Comparison of ENCODE assay signal across 15 cellular contexts in genomic region chr18:43108882-43109281, GRCh38. TPM values are rescaled to one million over a fixed set of nuclear protein-coding genes. Genes with fewer than 3 reads are reported as not detected.
DNase-seq lines count a peak whose midpoint lies in the region; TF ChIP-seq lines count a peak whose summit lies in the region.
"Had no signal": no experiment of that assay in that cellular context is flagged by ENCODE, and none has a peak within 500 bp of the region (broad histone marks: within the 10 kb centered on the region; RNA-seq: fewer than 3 reads in every experiment).

No MANE protein-coding gene starts in this region.

- no peak overlapping the region for H3K4me3 Mint-ChIP-seq in H9
- H3K4me3 Mint-ChIP-seq: CD4-positive, CD25-positive, alpha-beta regulatory T cell; CD8-positive, alpha-beta memory T cell had no signal

- no peaks in the 10 kb centered on the region for H4K20me1 ChIP-seq in H9 (ENCODE audit: control insufficient read depth, insufficient read depth, insufficient read length)

- H3K14ac ChIP-seq in H9 (ENCODE audit: insufficient read depth, low read length) (no peak overlapping the region), mesenchymal stem cell (ENCODE audit: low read length in 2 of 2) (no peak overlapping the region)

- no peak for TF ChIP-seq CTCF in H9 (conservative IDR thresholded peaks at IDR 0.05)

- no peak overlapping the region for H4K5ac ChIP-seq in H9 (ENCODE audit: insufficient read length, low read depth, low read length)

- H3K4me1 ChIP-seq in H9 (ENCODE audit: insufficient read depth, low read length), result 0 out of 2 replicates have a peak, but pooled peaks cover 2% of the 10 kb centered on the region
- H3K4me1 ChIP-seq in mesenchymal stem cell (ENCODE audit: control insufficient read depth, insufficient read depth, low read depth, low read length), result no peaks in the 10 kb centered on the region
- H3K4me1 ChIP-seq: BE2C had no signal

- H2BK20ac ChIP-seq in H9 (ENCODE audit: low read depth, low read length, poor library complexity, severe bottlenecking), result no peak overlapping the region

- no peak overlapping the region for H3T11ph ChIP-seq in H9 (ENCODE audit: low read length)

- H3K4me1 Mint-ChIP-seq in H9, result peaks cover 5 to 11% of the 10 kb centered on the region in 2 experiments
- H3K4me1 Mint-ChIP-seq: CD4-positive, CD25-positive, alpha-beta regulatory T cell; CD8-positive, alpha-beta memory T cell had no signal

- H3K9me3 ChIP-seq in H9 (ENCODE audit: control insufficient read depth, low read depth, low read length) (no peaks in the 10 kb centered on the region), mesenchymal stem cell (ENCODE audit: control insufficient read depth, low read length) (no peaks in the 10 kb centered on the region)
- H3K9me3 ChIP-seq: BE2C had no signal

- H2BK12ac ChIP-seq in H9 (ENCODE audit: insufficient read length, low read depth, low read length) (no peak overlapping the region), mesenchymal stem cell (ENCODE audit: low read length in 2 of 2) (no peak overlapping the region)

- no peaks in the 10 kb centered on the region for H3K27me3 Mint-ChIP-seq in H9 (ENCODE audit: low read depth)
- H3K27me3 Mint-ChIP-seq: CD4-positive, CD25-positive, alpha-beta regulatory T cell; CD8-positive, alpha-beta memory T cell had no signal

- no peak overlapping the region for H3K56ac ChIP-seq in H9 (ENCODE audit: insufficient read length, low read depth, low read length)

- H3K79me1 ChIP-seq in H9 (ENCODE audit: insufficient read depth, low read depth, low read length, poor library complexity, severe bottlenecking) (no peaks in the 10 kb centered on the region), mesenchymal stem cell (replicated peaks; ENCODE audit: low read length, poor library complexity, severe bottlenecking) (no peaks in the 10 kb centered on the region)

- no peak overlapping the region for H3K4me3 ChIP-seq in mesenchymal stem cell (ENCODE audit: insufficient read depth in 1 of 2, low read depth in 1 of 2, low read length in 2 of 2)

- H3K18ac ChIP-seq in H9 (ENCODE audit: insufficient read length, low read depth, low read length), result no peak overlapping the region
- H3K18ac ChIP-seq in mesenchymal stem cell (ENCODE audit: low read depth in 1 of 2, low read length in 2 of 2), result no peak overlapping the region

- H4K91ac ChIP-seq in H9 (ENCODE audit: insufficient read length, low read depth, low read length) (no peak overlapping the region), mesenchymal stem cell (ENCODE audit: low read length) (no peak overlapping the region)

- H3K27me3 ChIP-seq in H9 (ENCODE audit: insufficient read depth, low read length) (no peaks in the 10 kb centered on the region), mesenchymal stem cell (ENCODE audit: control insufficient read depth in 1 of 2, insufficient read depth in 1 of 2, low read length in 2 of 2) (no peaks in the 10 kb centered on the region)
- H3K27me3 ChIP-seq: BE2C had no signal

- H3K9ac ChIP-seq in H9 (ENCODE audit: extremely low read depth, insufficient read length, low read length), result no peak overlapping the region
- H3K9ac ChIP-seq in mesenchymal stem cell (ENCODE audit: low read length), result no peak overlapping the region

- no peak overlapping the region for H2BK5ac ChIP-seq in H9 (ENCODE audit: insufficient read length, low read length)
- no peak overlapping the region for H2BK5ac ChIP-seq in mesenchymal stem cell (ENCODE audit: low read depth, low read length, poor library complexity, severe bottlenecking)

- DNase-seq in H9 (no peak), SK-N-DZ (ENCODE audit: low spot score) (peak; percentile 9), mesenchymal stem cell (peak; percentile 1), foreskin melanocyte (no peak), substantia nigra (lab: John Stamatoyannopoulos, UW) (no peak)
- no peak for DNase-seq in activated CD4-positive, CD25-positive, alpha-beta regulatory T cell (lab: John Stamatoyannopoulos, UW)
- DNase-seq: BE2C; CD4-positive, CD25-positive, alpha-beta regulatory T cell; CD8-positive, alpha-beta memory T cell; COR-L47; GDM1; GOT3; H7; IMR-90 had no signal

- no CpG with 5 or more reads among the region's 4 CpGs for WGBS in H9 (ENCODE audit: extremely low coverage, insufficient read length, low lambda C conversion rate)
- 35% methylated on average over 3 of the region's 4 CpGs for WGBS in mesenchymal stem cell

- H3K79me2 ChIP-seq in H9 (ENCODE audit: insufficient read depth, low read length), result no peaks in the 10 kb centered on the region

- no peaks in the 10 kb centered on the region for H3K9me3 Mint-ChIP-seq in H9

- H3K23me2 ChIP-seq in H9 (ENCODE audit: insufficient read length, low read depth, low read length, poor library complexity, severe bottlenecking), result no peaks in the 10 kb centered on the region

- no peaks in the 10 kb centered on the region for H3K36me3 Mint-ChIP-seq in H9 (ENCODE audit: insufficient read depth in 1 of 3, low read depth in 3 of 3)
- H3K36me3 Mint-ChIP-seq: CD4-positive, CD25-positive, alpha-beta regulatory T cell; CD8-positive, alpha-beta memory T cell had no signal

- no peak overlapping the region for H3K4ac ChIP-seq in H9 (ENCODE audit: low read depth, low read length)
- H3K4ac ChIP-seq in mesenchymal stem cell (ENCODE audit: low read depth in 1 of 2, low read length in 2 of 2), result no peak overlapping the region

- H3K27ac ChIP-seq in H9 (ENCODE audit: insufficient read length, low read depth, low read length) (no peak overlapping the region), mesenchymal stem cell (ENCODE audit: low read length, poor library complexity, severe bottlenecking) (no peak overlapping the region), substantia nigra (ENCODE audit: low read depth, low read length, poor library complexity, severe bottlenecking) (no peak overlapping the region)

- H2AFZ ChIP-seq in H9 (ENCODE audit: low read length) (peak overlapping the region; percentile 62), mesenchymal stem cell (ENCODE audit: low read depth, low read length) (no peak overlapping the region)

- H3K36me3 ChIP-seq in mesenchymal stem cell (ENCODE audit: control insufficient read depth in 1 of 2, insufficient read depth in 2 of 2, low read depth in 1 of 2, low read length in 2 of 2), result no peaks in the 10 kb centered on the region
- H3K36me3 ChIP-seq: BE2C had no signal

- H2AK5ac ChIP-seq in H9 (ENCODE audit: insufficient read length, low read length), result no peak overlapping the region
- no peak overlapping the region for H2AK5ac ChIP-seq in mesenchymal stem cell (ENCODE audit: low read length, severe bottlenecking)

- no peak overlapping the region for H2BK15ac ChIP-seq in H9 (ENCODE audit: low read depth, low read length)
- no peak overlapping the region for H2BK15ac ChIP-seq in mesenchymal stem cell (ENCODE audit: low read depth, poor library complexity, severe bottlenecking)

- H3K27ac Mint-ChIP-seq in H9, result no peak overlapping the region
- H3K27ac Mint-ChIP-seq: CD4-positive, CD25-positive, alpha-beta regulatory T cell; CD8-positive, alpha-beta memory T cell had no signal

- H2BK120ac ChIP-seq in H9 (ENCODE audit: low read depth, low read length, poor library complexity, severe bottlenecking), result no peak overlapping the region
- H2BK120ac ChIP-seq in mesenchymal stem cell (ENCODE audit: low read depth, low read length), result no peak overlapping the region

- H4K8ac ChIP-seq in H9 (replicated peaks; ENCODE audit: insufficient read length, low read depth, low read length) (no peak overlapping the region), mesenchymal stem cell (ENCODE audit: low read length) (no peak overlapping the region)

- H3K23ac ChIP-seq in H9 (ENCODE audit: insufficient read length, low read depth, low read length) (no peak overlapping the region), mesenchymal stem cell (ENCODE audit: low read length in 2 of 2) (no peak overlapping the region)

- H3K4me2 ChIP-seq in H9 (ENCODE audit: insufficient read depth, insufficient read length, low read length), result no peak overlapping the region
- H3K4me2 ChIP-seq in mesenchymal stem cell (ENCODE audit: low read length, poor library complexity, severe bottlenecking), result no peak overlapping the region

RNA-seq across cellular contexts. Expression of gene RIT2, which starts 6.6 kb away (rescaled TPM):
- total RNA-seq in H9 (2021), result 1.2 and 1.3 TPM in 2 replicates
- polyA plus RNA-seq in SK-N-DZ (2014; cell fraction: cytosol; rRNA removed), result 1.2 TPM in 1 of 2 replicates, not detected in the other
- polyA plus RNA-seq in SK-N-DZ (2014; cell fraction: nucleus; rRNA removed), result 0.44 TPM in 1 of 2 replicates, not detected in the other
- 0.06 TPM for polyA plus RNA-seq in mesenchymal stem cell (2013, experiment 1 of 2)
- 0.04 TPM for polyA plus RNA-seq in mesenchymal stem cell (2013, experiment 2 of 2)
- total RNA-seq: A172; CD4-positive, CD25-positive, alpha-beta regulatory T cell; CD8-positive, alpha-beta memory T cell; IMR-90 had no signal
- polyA plus RNA-seq: CD4-positive, CD25-positive, alpha-beta regulatory T cell; CD8-positive, alpha-beta memory T cell; IMR-90 had no signal

Comparison
In these comparisons a context has a peak if more than half of its experiments do, and no peak if none do; other contexts are left out.
1. DNase-seq: peak in SK-N-DZ (single experiment) and mesenchymal stem cell (single experiment); none in H9 (single experiment), foreskin melanocyte (single experiment), substantia nigra (0 of 49) and activated CD4-positive, CD25-positive, alpha-beta regulatory T cell (0 of 4).